Comparison of ENCODE assay signal across 11 cellular contexts in genomic region chr4:163330828-163331628, GRCh38. TPM values are rescaled to one million over a fixed set of nuclear protein-coding genes. Genes with fewer than 3 reads are reported as not detected.
DNase-seq lines count a peak whose midpoint lies in the region; ATAC-seq and TF ChIP-seq lines count a peak whose summit lies in the region.
"Had no signal": no experiment of that assay in that cellular context is flagged by ENCODE, and none has a peak within 500 bp of the region (broad histone marks: within the 10 kb centered on the region; RNA-seq: fewer than 3 reads in every experiment).

No MANE protein-coding gene starts in this region.

- peak overlapping the region; percentile 60 for H3K4me3 ChIP-seq in right cardiac atrium (ENCODE audit: low read length)
- no peak overlapping the region for H3K4me3 ChIP-seq in osteoblast (ENCODE audit: insufficient read depth, low read length)
- H3K4me3 ChIP-seq: GM12878 had no signal

- H3K27ac ChIP-seq in right cardiac atrium (ENCODE audit: low read length): no peak overlapping the region
- no peak overlapping the region for H3K27ac ChIP-seq in osteoblast (ENCODE audit: low read depth, low read length)

- H2AFZ ChIP-seq in osteoblast (ENCODE audit: low read length): no peak overlapping the region

- ATAC-seq in right cardiac atrium: peak in 1 of 2 donors; percentile 20
- no peak for ATAC-seq in GM18858 (IDR thresholded peaks at IDR 0.05; ENCODE audit: unreplicated experiment)
- ATAC-seq: GM12878 had no signal

- TF ChIP-seq CTCF in osteoblast (IDR thresholded peaks at IDR 0.05; ENCODE audit: extremely low read depth, low read depth, low read length): no peak

- intact Hi-C loops in right cardiac atrium (cut with DNase I): loop anchor here in 2 of 4 donors (5.0 to 10.0 kb wide), 2 partner anchors 686 to 834 kb away; no protein-coding TSS in a partner anchor
- intact Hi-C loops in cardiac septum (cut with DNase I): loop anchor here (10.0 kb wide), 2 partner anchors 226 to 686 kb away; no protein-coding TSS in a partner anchor
- intact Hi-C loops in head of caudate nucleus (cut with DNase I): no loop called here

- H3K27me3 ChIP-seq in right cardiac atrium (ENCODE audit: control insufficient read depth, insufficient read depth) (no peaks in the 10 kb centered on the region), osteoblast (ENCODE audit: insufficient read depth, low read length) (peaks cover 25% of the 10 kb centered on the region)

- H3K4me1 ChIP-seq in right cardiac atrium (ENCODE audit: control insufficient read depth, insufficient read depth, low read length) (no peaks in the 10 kb centered on the region), osteoblast (ENCODE audit: insufficient read depth, low read length) (peaks cover 11% of the 10 kb centered on the region)

- WGBS in right cardiac atrium: 33% methylated on average over 16 of the region's 16 CpGs

- no peaks in the 10 kb centered on the region for H3K36me3 ChIP-seq in osteoblast (ENCODE audit: insufficient read depth, low read length)

- no peaks in the 10 kb centered on the region for H4K20me1 ChIP-seq in osteoblast (ENCODE audit: insufficient read depth, low read length)

- peak in 2 of 3 donors; percentile 18 to 46 for DNase-seq in right cardiac atrium
- no peak for DNase-seq in cardiac septum (ENCODE audit: low spot score)
- peak in 31 of 42 donors; percentile 6 to 54 (median 28) for DNase-seq in head of caudate nucleus
- no peak for DNase-seq in osteoblast (ENCODE audit: insufficient read length, low spot score, missing footprints)
- no peak for DNase-seq in NCI-H1417 treated with DMSO at 0.1 percent for 48 hours (lab: John Stamatoyannopoulos, UW)
- DNase-seq in kidney tubule cell (ENCODE audit: low spot score): no peak
- DNase-seq in activated gamma-delta T cell (lab: John Stamatoyannopoulos, UW): no peak
- DNase-seq: foreskin melanocyte, T-helper 9 cell had no signal

- peak overlapping the region; percentile 97 for H3K4me2 ChIP-seq in osteoblast (ENCODE audit: insufficient read depth, low read length)

- H3K79me2 ChIP-seq in osteoblast (ENCODE audit: insufficient read depth, low read length): no peaks in the 10 kb centered on the region

- H3K9me3 ChIP-seq in right cardiac atrium (ENCODE audit: control insufficient read depth, low read length) (no peaks in the 10 kb centered on the region), osteoblast (ENCODE audit: low read depth, low read length) (no peaks in the 10 kb centered on the region)

RNA-seq across cellular contexts. Expression of gene NPY1R, which starts 1.4 kb away (rescaled TPM):
- total RNA-seq in right cardiac atrium (10 to 100 TPM in 1 of 4 donors, 1 to 10 TPM in 3; 4.4 to 11.3 (median 5.8) TPM), cardiac septum (1.6 TPM), osteoblast (under 0.01 TPM in 2 replicates)
- polyA plus RNA-seq in right cardiac atrium: 4.5 TPM
- total RNA-seq: GM12878 had no signal
- polyA plus RNA-seq: GM12878 had no signal

RNA-seq across cellular contexts. Expression of gene NPY5R, which starts 12.7 kb away (rescaled TPM):
- total RNA-seq in right cardiac atrium (1 to 10 TPM in 1 of 4 donors, under 1 TPM in 3; 0.25 to 2.0 (median 0.62) TPM), cardiac septum (not detected), osteoblast (not detected in 2 replicates)
- 0.93 TPM for polyA plus RNA-seq in right cardiac atrium
- total RNA-seq: GM12878 had no signal
- polyA plus RNA-seq: GM12878 had no signal

Comparison
In these comparisons a context has a peak if more than half of its experiments do, and no peak if none do; other contexts are left out.
1. DNase-seq: peak in right cardiac atrium (2 of 3) and head of caudate nucleus (31 of 42); none in cardiac septum (single experiment), osteoblast (single experiment), NCI-H1417 treated with DMSO at 0.1 percent for 48 hours (single experiment), kidney tubule cell (single experiment) and activated gamma-delta T cell (single experiment).